ENCODE assay signal across 1 cellular context in the genomic region with DNA sequence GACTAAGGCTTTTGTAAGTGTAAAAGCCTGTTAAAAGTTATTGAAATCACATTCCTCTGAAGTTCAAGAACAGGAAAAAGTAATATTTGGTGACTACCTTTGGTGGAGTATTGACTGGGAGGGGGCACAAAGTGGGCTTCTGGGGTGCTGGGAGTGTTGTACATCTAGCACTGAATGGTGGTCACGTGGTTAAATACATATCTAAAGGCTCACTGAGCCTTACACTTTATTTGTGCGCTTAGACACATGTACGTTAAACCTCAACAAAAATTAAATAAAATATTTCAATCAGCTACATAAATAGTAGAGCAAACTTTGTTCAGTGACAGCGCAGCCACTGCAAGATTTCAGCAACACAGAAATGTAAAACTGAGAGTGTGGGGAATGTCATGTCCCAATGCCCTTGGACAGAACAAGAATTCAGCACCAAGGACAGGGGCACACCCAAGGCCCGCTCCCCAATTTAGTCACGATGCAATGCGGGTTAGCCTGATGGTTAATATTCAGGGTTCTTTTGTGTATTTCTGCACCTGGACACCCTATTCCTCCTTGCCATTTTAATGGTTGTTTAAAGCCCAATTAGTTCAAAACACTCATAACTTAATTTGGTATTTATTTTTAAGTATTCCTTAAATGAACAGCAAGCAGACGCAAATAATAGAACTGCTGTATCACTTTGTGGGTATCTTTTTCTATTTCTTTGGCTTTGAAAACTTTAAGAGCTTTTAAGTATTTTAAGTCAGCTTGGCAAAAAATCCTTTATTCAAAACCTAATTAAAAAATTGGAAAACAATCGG.
A peak's percentile ranks its signal among the peaks of the same experiment; 100 is the strongest.
TF ChIP-seq lines count a peak whose summit lies in the region.

No MANE protein-coding gene starts in this region.

TF ChIP-seq in HepG2, 621 proteins besides CTCF, POLR2A, EP300 and RAD21 (continued from another document and continues in another):
- TF ChIP-seq, protein P1, sequence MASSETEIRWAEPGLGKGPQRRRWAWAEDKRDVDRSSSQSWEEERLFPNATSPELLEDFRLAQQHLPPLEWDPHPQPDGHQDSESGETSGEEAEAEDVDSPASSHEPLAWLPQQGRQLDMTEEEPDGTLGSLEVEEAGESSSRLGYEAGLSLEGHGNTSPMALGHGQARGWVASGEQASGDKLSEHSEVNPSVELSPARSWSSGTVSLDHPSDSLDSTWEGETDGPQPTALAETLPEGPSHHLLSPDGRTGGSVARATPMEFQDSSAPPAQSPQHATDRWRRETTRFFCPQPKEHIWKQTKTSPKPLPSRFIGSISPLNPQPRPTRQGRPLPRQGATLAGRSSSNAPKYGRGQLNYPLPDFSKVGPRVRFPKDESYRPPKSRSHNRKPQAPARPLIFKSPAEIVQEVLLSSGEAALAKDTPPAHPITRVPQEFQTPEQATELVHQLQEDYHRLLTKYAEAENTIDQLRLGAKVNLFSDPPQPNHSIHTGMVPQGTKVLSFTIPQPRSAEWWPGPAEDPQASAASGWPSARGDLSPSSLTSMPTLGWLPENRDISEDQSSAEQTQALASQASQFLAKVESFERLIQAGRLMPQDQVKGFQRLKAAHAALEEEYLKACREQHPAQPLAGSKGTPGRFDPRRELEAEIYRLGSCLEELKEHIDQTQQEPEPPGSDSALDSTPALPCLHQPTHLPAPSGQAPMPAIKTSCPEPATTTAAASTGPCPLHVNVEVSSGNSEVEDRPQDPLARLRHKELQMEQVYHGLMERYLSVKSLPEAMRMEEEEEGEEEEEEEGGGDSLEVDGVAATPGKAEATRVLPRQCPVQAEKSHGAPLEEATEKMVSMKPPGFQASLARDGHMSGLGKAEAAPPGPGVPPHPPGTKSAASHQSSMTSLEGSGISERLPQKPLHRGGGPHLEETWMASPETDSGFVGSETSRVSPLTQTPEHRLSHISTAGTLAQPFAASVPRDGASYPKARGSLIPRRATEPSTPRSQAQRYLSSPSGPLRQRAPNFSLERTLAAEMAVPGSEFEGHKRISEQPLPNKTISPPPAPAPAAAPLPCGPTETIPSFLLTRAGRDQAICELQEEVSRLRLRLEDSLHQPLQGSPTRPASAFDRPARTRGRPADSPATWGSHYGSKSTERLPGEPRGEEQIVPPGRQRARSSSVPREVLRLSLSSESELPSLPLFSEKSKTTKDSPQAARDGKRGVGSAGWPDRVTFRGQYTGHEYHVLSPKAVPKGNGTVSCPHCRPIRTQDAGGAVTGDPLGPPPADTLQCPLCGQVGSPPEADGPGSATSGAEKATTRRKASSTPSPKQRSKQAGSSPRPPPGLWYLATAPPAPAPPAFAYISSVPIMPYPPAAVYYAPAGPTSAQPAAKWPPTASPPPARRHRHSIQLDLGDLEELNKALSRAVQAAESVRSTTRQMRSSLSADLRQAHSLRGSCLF (CRISPR knock-in tag; IDR thresholded peaks at IDR 0.05; ENCODE audit: borderline replicate concordance) = peak; percentile 68; the same call in 1 of the 2 replicates
- peak; percentile 71; the same call in 1 of the 2 replicates for TF ChIP-seq MIXL1 (CRISPR knock-in tag; IDR thresholded peaks at IDR 0.05)
- TF ChIP-seq ZBTB20 (CRISPR knock-in tag; IDR thresholded peaks at IDR 0.05; ENCODE audit: borderline replicate concordance, low read depth) = peak; percentile 34; the same call in 1 of the 2 replicates
- peak; percentile 31; the same call in 1 of the 2 replicates for TF ChIP-seq FOSL1 (CRISPR knock-in tag; IDR thresholded peaks at IDR 0.05; ENCODE audit: borderline replicate concordance)
- TF ChIP-seq, protein P2, sequence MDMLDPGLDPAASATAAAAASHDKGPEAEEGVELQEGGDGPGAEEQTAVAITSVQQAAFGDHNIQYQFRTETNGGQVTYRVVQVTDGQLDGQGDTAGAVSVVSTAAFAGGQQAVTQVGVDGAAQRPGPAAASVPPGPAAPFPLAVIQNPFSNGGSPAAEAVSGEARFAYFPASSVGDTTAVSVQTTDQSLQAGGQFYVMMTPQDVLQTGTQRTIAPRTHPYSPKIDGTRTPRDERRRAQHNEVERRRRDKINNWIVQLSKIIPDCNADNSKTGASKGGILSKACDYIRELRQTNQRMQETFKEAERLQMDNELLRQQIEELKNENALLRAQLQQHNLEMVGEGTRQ (IDR thresholded peaks at IDR 0.05; ENCODE audit: low read depth, low read length) = peak; percentile 52
- TF ChIP-seq, protein P2 (CRISPR knock-in tag; IDR thresholded peaks at IDR 0.05; ENCODE audit: borderline replicate concordance) = no peak
- no peak for TF ChIP-seq SCMH1 (CRISPR knock-in tag; IDR thresholded peaks at IDR 0.05; ENCODE audit: borderline replicate concordance)
- peak; percentile 59; the same call in 1 of the 2 replicates for TF ChIP-seq ARNTL (CRISPR knock-in tag; IDR thresholded peaks at IDR 0.05)
- TF ChIP-seq NCOA5 (CRISPR knock-in tag; IDR thresholded peaks at IDR 0.05) = 0 out of 2 replicates have a peak, but pooled peaks have one; percentile 39
- TF ChIP-seq ZNF777 (CRISPR knock-in tag; IDR thresholded peaks at IDR 0.05) = peak; percentile 58
- no peak for TF ChIP-seq TCF12 (IDR thresholded peaks at IDR 0.05)
- no peak for TF ChIP-seq TCF12 (CRISPR knock-in tag; IDR thresholded peaks at IDR 0.05)
- 0 out of 2 replicates have a peak, but pooled peaks have one; percentile 57 for TF ChIP-seq TGIF2 (CRISPR knock-in tag; IDR thresholded peaks at IDR 0.05)
- TF ChIP-seq ZNF816 (CRISPR knock-in tag; IDR thresholded peaks at IDR 0.05; ENCODE audit: borderline replicate concordance) = peak; percentile 40; the same call in 1 of the 2 replicates
- TF ChIP-seq ZBTB42 (CRISPR knock-in tag; IDR thresholded peaks at IDR 0.05) = no peak
- TF ChIP-seq, protein P3, sequence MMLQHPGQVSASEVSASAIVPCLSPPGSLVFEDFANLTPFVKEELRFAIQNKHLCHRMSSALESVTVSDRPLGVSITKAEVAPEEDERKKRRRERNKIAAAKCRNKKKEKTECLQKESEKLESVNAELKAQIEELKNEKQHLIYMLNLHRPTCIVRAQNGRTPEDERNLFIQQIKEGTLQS (CRISPR knock-in tag; IDR thresholded peaks at IDR 0.05) = 0 out of 2 replicates have a peak, but pooled peaks have one; percentile 11
- peak; percentile 40; the same call in 1 of the 2 replicates for TF ChIP-seq ARNT2 (CRISPR knock-in tag; IDR thresholded peaks at IDR 0.05; ENCODE audit: low read depth)
- TF ChIP-seq GTF3A (CRISPR knock-in tag; conservative IDR thresholded peaks at IDR 0.05) = no peak
- TF ChIP-seq ZFYVE20 (CRISPR knock-in tag; IDR thresholded peaks at IDR 0.05; ENCODE audit: borderline replicate concordance, low read depth) = no peak
- 0 out of 2 replicates have a peak, but pooled peaks have one; percentile 32 for TF ChIP-seq KDM2A (CRISPR knock-in tag; IDR thresholded peaks at IDR 0.05; ENCODE audit: borderline replicate concordance, low read depth)
- TF ChIP-seq KLF6 (CRISPR knock-in tag; IDR thresholded peaks at IDR 0.05) = peak; percentile 85; the same call in 1 of the 2 replicates
- TF ChIP-seq NFRKB (IDR thresholded peaks at IDR 0.05) = no peak
- TF ChIP-seq, protein P4, sequence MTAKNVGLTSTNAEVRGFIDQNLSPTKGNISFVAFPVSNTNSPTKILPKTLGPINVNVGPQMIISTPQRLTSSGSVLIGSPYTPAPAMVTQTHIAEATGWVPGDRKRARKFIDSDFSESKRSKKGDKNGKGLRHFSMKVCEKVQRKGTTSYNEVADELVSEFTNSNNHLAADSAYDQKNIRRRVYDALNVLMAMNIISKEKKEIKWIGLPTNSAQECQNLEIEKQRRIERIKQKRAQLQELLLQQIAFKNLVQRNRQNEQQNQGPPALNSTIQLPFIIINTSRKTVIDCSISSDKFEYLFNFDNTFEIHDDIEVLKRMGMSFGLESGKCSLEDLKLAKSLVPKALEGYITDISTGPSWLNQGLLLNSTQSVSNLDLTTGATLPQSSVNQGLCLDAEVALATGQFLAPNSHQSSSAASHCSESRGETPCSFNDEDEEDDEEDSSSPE (CRISPR knock-in tag; IDR thresholded peaks at IDR 0.05) = no peak
- peak; percentile 99 for TF ChIP-seq EHMT2 (IDR thresholded peaks at IDR 0.05; ENCODE audit: borderline replicate concordance, low read depth, low read length)
- TF ChIP-seq GABPA (IDR thresholded peaks at IDR 0.05; ENCODE audit: low read depth, low read length) = no peak
- TF ChIP-seq GABPA (CRISPR knock-in tag; IDR thresholded peaks at IDR 0.05; ENCODE audit: low read depth) = no peak
- TF ChIP-seq ZMAT3 (CRISPR knock-in tag; conservative IDR thresholded peaks at IDR 0.05) = peak; percentile 77; the same call in 1 of the 2 replicates
- TF ChIP-seq TCF7 (IDR thresholded peaks at IDR 0.05; ENCODE audit: low read depth) = no peak
- no peak for TF ChIP-seq AGO2 (optimal IDR thresholded peaks at IDR 0.05; ENCODE audit: low read depth, low read length)
- no peak for TF ChIP-seq ZFX (CRISPR knock-in tag; IDR thresholded peaks at IDR 0.05; ENCODE audit: low read depth)
- TF ChIP-seq, protein P5, sequence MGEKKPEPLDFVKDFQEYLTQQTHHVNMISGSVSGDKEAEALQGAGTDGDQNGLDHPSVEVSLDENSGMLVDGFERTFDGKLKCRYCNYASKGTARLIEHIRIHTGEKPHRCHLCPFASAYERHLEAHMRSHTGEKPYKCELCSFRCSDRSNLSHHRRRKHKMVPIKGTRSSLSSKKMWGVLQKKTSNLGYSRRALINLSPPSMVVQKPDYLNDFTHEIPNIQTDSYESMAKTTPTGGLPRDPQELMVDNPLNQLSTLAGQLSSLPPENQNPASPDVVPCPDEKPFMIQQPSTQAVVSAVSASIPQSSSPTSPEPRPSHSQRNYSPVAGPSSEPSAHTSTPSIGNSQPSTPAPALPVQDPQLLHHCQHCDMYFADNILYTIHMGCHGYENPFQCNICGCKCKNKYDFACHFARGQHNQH (CRISPR knock-in tag; IDR thresholded peaks at IDR 0.05) = peak; percentile 63
- 0 out of 2 replicates have a peak, but pooled peaks have one; percentile 23 for TF ChIP-seq BORCS8-MEF2B (CRISPR knock-in tag; IDR thresholded peaks at IDR 0.05)
- TF ChIP-seq MATR3 (CRISPR knock-in tag; IDR thresholded peaks at IDR 0.05) = no peak
- no peak for TF ChIP-seq ZNF33A (CRISPR knock-in tag; IDR thresholded peaks at IDR 0.05; ENCODE audit: borderline replicate concordance)
- TF ChIP-seq SP5 (CRISPR knock-in tag; IDR thresholded peaks at IDR 0.05; ENCODE audit: borderline replicate concordance, low read depth) = no peak
- no peak for TF ChIP-seq NFYC (CRISPR knock-in tag; IDR thresholded peaks at IDR 0.05)
- 0 out of 2 replicates have a peak, but pooled peaks have one; percentile 39 for TF ChIP-seq ZSCAN21 (CRISPR knock-in tag; IDR thresholded peaks at IDR 0.05; ENCODE audit: borderline replicate concordance)
- TF ChIP-seq CHCHD3 (CRISPR knock-in tag; IDR thresholded peaks at IDR 0.05) = no peak
- TF ChIP-seq HMG20B (CRISPR knock-in tag; conservative IDR thresholded peaks at IDR 0.05) = 0 out of 2 replicates have a peak, but pooled peaks have one; percentile 25
- peak; percentile 40; the same call in 1 of the 2 replicates for TF ChIP-seq BCL6 (CRISPR knock-in tag; IDR thresholded peaks at IDR 0.05)
- TF ChIP-seq, protein P6, sequence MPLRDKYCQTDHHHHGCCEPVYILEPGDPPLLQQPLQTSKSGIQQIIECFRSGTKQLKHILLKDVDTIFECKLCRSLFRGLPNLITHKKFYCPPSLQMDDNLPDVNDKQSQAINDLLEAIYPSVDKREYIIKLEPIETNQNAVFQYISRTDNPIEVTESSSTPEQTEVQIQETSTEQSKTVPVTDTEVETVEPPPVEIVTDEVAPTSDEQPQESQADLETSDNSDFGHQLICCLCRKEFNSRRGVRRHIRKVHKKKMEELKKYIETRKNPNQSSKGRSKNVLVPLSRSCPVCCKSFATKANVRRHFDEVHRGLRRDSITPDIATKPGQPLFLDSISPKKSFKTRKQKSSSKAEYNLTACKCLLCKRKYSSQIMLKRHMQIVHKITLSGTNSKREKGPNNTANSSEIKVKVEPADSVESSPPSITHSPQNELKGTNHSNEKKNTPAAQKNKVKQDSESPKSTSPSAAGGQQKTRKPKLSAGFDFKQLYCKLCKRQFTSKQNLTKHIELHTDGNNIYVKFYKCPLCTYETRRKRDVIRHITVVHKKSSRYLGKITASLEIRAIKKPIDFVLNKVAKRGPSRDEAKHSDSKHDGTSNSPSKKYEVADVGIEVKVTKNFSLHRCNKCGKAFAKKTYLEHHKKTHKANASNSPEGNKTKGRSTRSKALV (CRISPR knock-in tag; IDR thresholded peaks at IDR 0.05) = peak; percentile 59; the same call in 1 of the 2 replicates
- no peak for TF ChIP-seq RBM39 (IDR thresholded peaks at IDR 0.05; ENCODE audit: low read depth, low read length, poor library complexity, severe bottlenecking)
- no peak for TF ChIP-seq NFYB (CRISPR knock-in tag; IDR thresholded peaks at IDR 0.05)
- peak; percentile 69; the same call in 1 of the 2 replicates for TF ChIP-seq RXRB (CRISPR knock-in tag; IDR thresholded peaks at IDR 0.05; ENCODE audit: borderline replicate concordance)
- TF ChIP-seq ZNF337 (CRISPR knock-in tag; IDR thresholded peaks at IDR 0.05; ENCODE audit: borderline replicate concordance, low read depth) = no peak
- no peak for TF ChIP-seq ZNF33B (CRISPR knock-in tag; IDR thresholded peaks at IDR 0.05)
- TF ChIP-seq AHR (CRISPR knock-in tag; IDR thresholded peaks at IDR 0.05) = no peak
- TF ChIP-seq, protein P7, sequence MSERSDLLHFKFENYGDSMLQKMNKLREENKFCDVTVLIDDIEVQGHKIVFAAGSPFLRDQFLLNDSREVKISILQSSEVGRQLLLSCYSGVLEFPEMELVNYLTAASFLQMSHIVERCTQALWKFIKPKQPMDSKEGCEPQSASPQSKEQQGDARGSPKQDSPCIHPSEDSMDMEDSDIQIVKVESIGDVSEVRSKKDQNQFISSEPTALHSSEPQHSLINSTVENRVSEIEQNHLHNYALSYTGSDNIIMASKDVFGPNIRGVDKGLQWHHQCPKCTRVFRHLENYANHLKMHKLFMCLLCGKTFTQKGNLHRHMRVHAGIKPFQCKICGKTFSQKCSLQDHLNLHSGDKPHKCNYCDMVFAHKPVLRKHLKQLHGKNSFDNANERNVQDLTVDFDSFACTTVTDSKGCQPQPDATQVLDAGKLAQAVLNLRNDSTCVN (CRISPR knock-in tag; IDR thresholded peaks at IDR 0.05; ENCODE audit: borderline replicate concordance) = no peak
- TF ChIP-seq CCAR2 (optimal IDR thresholded peaks at IDR 0.05; ENCODE audit: low read depth, low read length) = no peak
- TF ChIP-seq ZNF264 (CRISPR knock-in tag; IDR thresholded peaks at IDR 0.05) = 0 out of 2 replicates have a peak, but pooled peaks have one; percentile 46
